ENCODE assay signal across 8 cellular contexts in the genomic region with DNA sequence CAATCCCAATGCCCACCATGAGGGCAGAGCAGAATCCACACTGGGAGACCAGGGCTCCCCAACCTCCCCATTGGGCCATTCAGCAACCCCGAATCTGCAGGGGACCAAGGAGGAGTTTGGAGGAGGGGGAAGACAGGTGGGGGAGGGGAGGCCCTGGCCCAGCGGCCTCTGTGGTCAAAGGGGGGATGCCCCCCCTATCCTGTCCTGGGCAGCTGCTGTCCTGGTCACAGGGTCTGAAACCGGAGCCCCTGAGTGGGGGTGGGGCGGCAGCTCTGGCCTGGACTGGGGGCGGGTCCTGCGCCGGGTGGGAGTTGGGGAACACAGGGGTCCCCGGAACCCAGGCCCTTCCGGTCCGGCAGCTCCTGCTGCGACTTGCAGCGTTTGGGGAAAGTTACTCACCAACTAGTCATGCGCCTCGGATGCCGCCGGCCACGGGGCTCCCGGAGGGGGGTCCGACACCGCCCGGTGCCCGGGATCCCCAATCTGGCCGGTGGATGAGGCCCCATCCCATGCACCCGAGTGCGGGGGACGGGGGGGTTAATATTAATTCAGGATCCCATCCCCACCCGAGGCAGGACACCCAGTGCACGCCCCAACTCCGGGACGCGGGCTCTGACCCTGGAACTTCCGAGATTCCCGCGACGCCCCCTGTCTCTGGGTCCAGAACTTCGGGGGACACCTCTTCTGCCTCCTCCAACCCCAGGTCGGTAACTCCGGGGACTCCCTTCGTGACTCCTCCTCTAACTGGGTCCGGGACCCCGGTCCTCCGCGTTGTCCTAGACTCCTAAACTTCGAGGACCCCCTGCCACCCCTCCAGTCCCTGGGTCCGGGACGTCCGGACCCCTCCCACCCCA. TPM values are rescaled to one million over a fixed set of nuclear protein-coding genes. Genes with fewer than 3 reads are reported as not detected.
A peak's percentile ranks its signal among the peaks of the same experiment; 100 is the strongest.
DNase-seq lines count a peak whose midpoint lies in the region; ATAC-seq and TF ChIP-seq lines count a peak whose summit lies in the region.

No MANE protein-coding gene starts in this region.

- H3K9me3 ChIP-seq in cardiac muscle cell (ENCODE audit: low read depth), result no peaks in the 10 kb centered on the region

- intact Hi-C loops in activated T-helper 1 cell treated with anti-CD3 and anti-CD28 coated beads, Interleukin-12 subunit alpha, Interleukin-12 subunit beta, Interleukin-2, Interleukin-4 antibody, amounts not matched to agents 30 ng/mL and 10 ng/mL and 1 ng/mL, durations not matched to agents 14 hours and 24 hours and 36 hours (cut with micrococcal nuclease), result no loop called here

- H3K27ac ChIP-seq in 22Rv1, result peak overlapping the region; percentile 37; the same call in 1 of the 2 replicates
- H3K27ac ChIP-seq in cardiac muscle cell, result no peak overlapping the region

- DNase-seq in HCEC 1CT (peak; percentile 71), cardiac muscle cell (ENCODE audit: low read depth in 1 of 2, low spot score in 1 of 2) (peak; percentile 47 to 55), omental fat pad (ENCODE audit: low spot score) (no peak), NCI-H128 (lab: John Stamatoyannopoulos, UW; ENCODE audit: unreplicated experiment) (no peak), activated gamma-delta T cell (lab: John Stamatoyannopoulos, UW) (no peak), cortex of kidney (lab: John Stamatoyannopoulos, UW) (no peak)
- no peak for DNase-seq in activated T-helper 1 cell treated with anti-CD3 and anti-CD28 coated beads, Interleukin-12 subunit alpha, Interleukin-12 subunit beta, Interleukin-2, Interleukin-4 antibody, amounts not matched to agents 30 ng/mL and 10 ng/mL and 1 ng/mL, durations not matched to agents 14 hours and 24 hours and 36 hours (ENCODE audit: low spot score)

- no peaks in the 10 kb centered on the region for H3K27me3 ChIP-seq in cardiac muscle cell

- peak; percentile 67 for ATAC-seq in omental fat pad (ENCODE audit: low FRiP score)

- H3K36me3 ChIP-seq in cardiac muscle cell, result no peaks in the 10 kb centered on the region

- no peaks in the 10 kb centered on the region for H3K9me3 Mint-ChIP-seq in activated T-helper 1 cell treated with anti-CD3 and anti-CD28 coated beads, Interleukin-12 subunit alpha, Interleukin-12 subunit beta, Interleukin-2, Interleukin-4 antibody, amounts not matched to agents 30 ng/mL and 10 ng/mL and 1 ng/mL, durations not matched to agents 14 hours and 24 hours and 36 hours

- no peaks in the 10 kb centered on the region for H3K4me1 Mint-ChIP-seq in activated T-helper 1 cell treated with anti-CD3 and anti-CD28 coated beads, Interleukin-12 subunit alpha, Interleukin-12 subunit beta, Interleukin-2, Interleukin-4 antibody, amounts not matched to agents 30 ng/mL and 10 ng/mL and 1 ng/mL, durations not matched to agents 14 hours and 24 hours and 36 hours (ENCODE audit: low read depth)

- H3K36me3 Mint-ChIP-seq in activated T-helper 1 cell treated with anti-CD3 and anti-CD28 coated beads, Interleukin-12 subunit alpha, Interleukin-12 subunit beta, Interleukin-2, Interleukin-4 antibody, amounts not matched to agents 30 ng/mL and 10 ng/mL and 1 ng/mL, durations not matched to agents 14 hours and 24 hours and 36 hours (ENCODE audit: low read depth), result no peaks in the 10 kb centered on the region

- no peaks in the 10 kb centered on the region for H3K4me1 ChIP-seq in cardiac muscle cell (ENCODE audit: low read depth)

- H3K27ac Mint-ChIP-seq in activated T-helper 1 cell treated with anti-CD3 and anti-CD28 coated beads, Interleukin-12 subunit alpha, Interleukin-12 subunit beta, Interleukin-2, Interleukin-4 antibody, amounts not matched to agents 30 ng/mL and 10 ng/mL and 1 ng/mL, durations not matched to agents 14 hours and 24 hours and 36 hours, result no peak overlapping the region

- peaks cover 42% of the 10 kb centered on the region for H3K27me3 Mint-ChIP-seq in activated T-helper 1 cell treated with anti-CD3 and anti-CD28 coated beads, Interleukin-12 subunit alpha, Interleukin-12 subunit beta, Interleukin-2, Interleukin-4 antibody, amounts not matched to agents 30 ng/mL and 10 ng/mL and 1 ng/mL, durations not matched to agents 14 hours and 24 hours and 36 hours (ENCODE audit: insufficient read depth)

- TF ChIP-seq CTCF in 22Rv1 (IDR thresholded peaks at IDR 0.05), result no peak
- TF ChIP-seq CTCF in cardiac muscle cell (IDR thresholded peaks at IDR 0.05; ENCODE audit: low read depth, low read length), result peak; percentile 3
- no peak for TF ChIP-seq CTCF in omental fat pad (IDR thresholded peaks at IDR 0.05)

- peak overlapping the region; percentile 35 for H3K4me3 Mint-ChIP-seq in activated T-helper 1 cell treated with anti-CD3 and anti-CD28 coated beads, Interleukin-12 subunit alpha, Interleukin-12 subunit beta, Interleukin-2, Interleukin-4 antibody, amounts not matched to agents 30 ng/mL and 10 ng/mL and 1 ng/mL, durations not matched to agents 14 hours and 24 hours and 36 hours

- H3K4me3 ChIP-seq in cardiac muscle cell, result peak overlapping the region; percentile 75

RNA-seq across cellular contexts. Expression of a gene that starts 0.9 kb away (rescaled TPM):
- 0.29 and 0.75 TPM in 2 replicates for total RNA-seq in activated T-helper 1 cell treated with anti-CD3 and anti-CD28 coated beads, Interleukin-12 subunit alpha, Interleukin-12 subunit beta, Interleukin-2, Interleukin-4 antibody, amounts not matched to agents 30 ng/mL and 10 ng/mL and 1 ng/mL, durations not matched to agents 14 hours and 24 hours and 36 hours
- total RNA-seq in cardiac muscle cell (55.8 and 62.7 TPM in 2 replicates), omental fat pad (10 to 100 TPM; 16.6 to 47.8 (median 40.6) TPM)
- polyA plus RNA-seq in cardiac muscle cell, result 47.0 and 49.0 TPM in 2 replicates

RNA-seq across cellular contexts. Expression of a gene that starts 20.6 kb away (rescaled TPM):
- 101 and 114 TPM in 2 replicates for total RNA-seq in activated T-helper 1 cell treated with anti-CD3 and anti-CD28 coated beads, Interleukin-12 subunit alpha, Interleukin-12 subunit beta, Interleukin-2, Interleukin-4 antibody, amounts not matched to agents 30 ng/mL and 10 ng/mL and 1 ng/mL, durations not matched to agents 14 hours and 24 hours and 36 hours
- total RNA-seq in cardiac muscle cell, result 57.6 and 65.4 TPM in 2 replicates
- polyA plus RNA-seq in cardiac muscle cell, result 42.8 and 48.5 TPM in 2 replicates
- 10 to 100 TPM; 29.8 to 73.9 (median 36.6) TPM for total RNA-seq in omental fat pad

RNA-seq across cellular contexts. Expression of a gene that starts 21.0 kb away (rescaled TPM):
- total RNA-seq in activated T-helper 1 cell treated with anti-CD3 and anti-CD28 coated beads, Interleukin-12 subunit alpha, Interleukin-12 subunit beta, Interleukin-2, Interleukin-4 antibody, amounts not matched to agents 30 ng/mL and 10 ng/mL and 1 ng/mL, durations not matched to agents 14 hours and 24 hours and 36 hours, result 221 and 229 TPM in 2 replicates
- total RNA-seq in cardiac muscle cell (306 and 478 TPM in 2 replicates), omental fat pad (100 to 1,000 TPM; 158 to 202 (median 169) TPM)
- polyA plus RNA-seq in cardiac muscle cell, result 417 and 523 TPM in 2 replicates

RNA-seq across cellular contexts. Expression of a gene that starts 44.2 kb away (rescaled TPM):
- not detected in 2 replicates for total RNA-seq in activated T-helper 1 cell treated with anti-CD3 and anti-CD28 coated beads, Interleukin-12 subunit alpha, Interleukin-12 subunit beta, Interleukin-2, Interleukin-4 antibody, amounts not matched to agents 30 ng/mL and 10 ng/mL and 1 ng/mL, durations not matched to agents 14 hours and 24 hours and 36 hours
- total RNA-seq in cardiac muscle cell (15.2 and 16.1 TPM in 2 replicates), omental fat pad (under 1 TPM in 2 of 4 donors, not detected in 2; 0.19 to 0.24 TPM)
- 29.3 and 30.9 TPM in 2 replicates for polyA plus RNA-seq in cardiac muscle cell

Comparison
In these comparisons a context has a peak if more than half of its experiments do, and no peak if none do; other contexts are left out.
1. DNase-seq: peak in HCEC 1CT (single experiment) and cardiac muscle cell (2 of 2); none in activated T-helper 1 cell treated with anti-CD3 and anti-CD28 coated beads, Interleukin-12 subunit alpha, Interleukin-12 subunit beta, Interleukin-2, Interleukin-4 antibody, amounts not matched to agents 30 ng/mL and 10 ng/mL and 1 ng/mL, durations not matched to agents 14 hours and 24 hours and 36 hours (single experiment), omental fat pad (single experiment), NCI-H128 (single experiment), activated gamma-delta T cell (single experiment) and cortex of kidney (single experiment).
2. RNA of a gene that starts 0.9 kb away (total RNA-seq): 55.8 to 62.7 TPM in cardiac muscle cell and 16.6 to 47.8 TPM in omental fat pad; 0.29 to 0.75 TPM in activated T-helper 1 cell treated with anti-CD3 and anti-CD28 coated beads, Interleukin-12 subunit alpha, Interleukin-12 subunit beta, Interleukin-2, Interleukin-4 antibody, amounts not matched to agents 30 ng/mL and 10 ng/mL and 1 ng/mL, durations not matched to agents 14 hours and 24 hours and 36 hours; every median in the first group is over 10 times any median in the second.